ENCODE assay signal across 35 cellular contexts in genomic region chr18:66645983-66646382, GRCh38. TPM values are rescaled to one million over a fixed set of nuclear protein-coding genes. Genes with fewer than 3 reads are reported as not detected.
"Had no signal": no experiment of that assay in that cellular context is flagged by ENCODE, and none has a peak within 500 bp of the region (broad histone marks: within the 10 kb centered on the region; RNA-seq: fewer than 3 reads in every experiment).

No MANE protein-coding gene starts in this region.

- H3K9me3 ChIP-seq: adrenal gland, body of pancreas, esophagus muscularis mucosa, gastrocnemius medialis had no signal

- H3K36me3 ChIP-seq: adrenal gland, esophagus muscularis mucosa, gastrocnemius medialis, WERI-Rb-1 had no signal

- H3K27me3 Mint-ChIP-seq: activated CD4-positive, alpha-beta memory T cell treated with anti-CD3 and anti-CD28 coated beads for 36 hours; activated CD4-positive, alpha-beta T cell treated with anti-CD3 and anti-CD28 coated beads for 36 hours; activated CD4-positive, alpha-beta T cell treated with anti-CD3 and anti-CD28 coated beads, Interleukin-2, amount 10 ng/mL, durations not matched to agents 24 days and 14 days; activated CD8-positive, alpha-beta memory T cell treated with anti-CD3 and anti-CD28 coated beads, Interleukin-2, amount 10 ng/mL, durations not matched to agents 7 days and 5 days; activated naive CD4-positive, alpha-beta T cell treated with anti-CD3 and anti-CD28 coated beads, Interleukin-2, amount 50 U/mL, for 24 hours; activated naive CD8-positive, alpha-beta T cell treated with anti-CD3 and anti-CD28 coated beads for 36 hours; activated naive CD8-positive, alpha-beta T cell treated with anti-CD3 and anti-CD28 coated beads, Interleukin-2, amount 50 U/mL, for 24 hours; effector memory CD8-positive, alpha-beta T cell; T-helper 17 cell had no signal

- H3K4me1 Mint-ChIP-seq: activated CD4-positive, alpha-beta T cell treated with anti-CD3 and anti-CD28 coated beads for 36 hours; activated CD4-positive, alpha-beta T cell treated with anti-CD3 and anti-CD28 coated beads, Interleukin-2, amount 10 ng/mL, durations not matched to agents 24 days and 14 days; activated CD8-positive, alpha-beta memory T cell treated with anti-CD3 and anti-CD28 coated beads, Interleukin-2, amount 10 ng/mL, durations not matched to agents 7 days and 5 days; activated naive CD4-positive, alpha-beta T cell treated with anti-CD3 and anti-CD28 coated beads, Interleukin-2, amount 50 U/mL, for 24 hours; activated naive CD8-positive, alpha-beta T cell treated with anti-CD3 and anti-CD28 coated beads for 36 hours; activated naive CD8-positive, alpha-beta T cell treated with anti-CD3 and anti-CD28 coated beads, Interleukin-2, amount 50 U/mL, for 24 hours; T-helper 17 cell had no signal

- H3K27ac Mint-ChIP-seq: activated CD4-positive, alpha-beta memory T cell treated with anti-CD3 and anti-CD28 coated beads for 36 hours; activated CD4-positive, alpha-beta T cell treated with anti-CD3 and anti-CD28 coated beads for 36 hours; activated CD4-positive, alpha-beta T cell treated with anti-CD3 and anti-CD28 coated beads, Interleukin-2, amount 10 ng/mL, durations not matched to agents 24 days and 14 days; activated CD8-positive, alpha-beta memory T cell treated with anti-CD3 and anti-CD28 coated beads, Interleukin-2, amount 10 ng/mL, durations not matched to agents 7 days and 5 days; activated CD8-positive, alpha-beta T cell treated with anti-CD3 and anti-CD28 coated beads, Interleukin-2, amount 10 ng/mL, durations not matched to agents 7 days and 5 days; activated naive CD4-positive, alpha-beta T cell treated with anti-CD3 and anti-CD28 coated beads for 36 hours; activated naive CD4-positive, alpha-beta T cell treated with anti-CD3 and anti-CD28 coated beads, Interleukin-2, amount 50 U/mL, for 24 hours; activated naive CD8-positive, alpha-beta T cell treated with anti-CD3 and anti-CD28 coated beads for 36 hours; activated naive CD8-positive, alpha-beta T cell treated with anti-CD3 and anti-CD28 coated beads, Interleukin-2, amount 50 U/mL, for 24 hours; activated T-helper 1 cell treated with anti-CD3 and anti-CD28 coated beads, Interleukin-12 subunit alpha, Interleukin-12 subunit beta, Interleukin-2, Interleukin-4 antibody, amounts not matched to agents 30 ng/mL and 10 ng/mL and 1 ng/mL, durations not matched to agents 14 hours and 24 hours and 36 hours; activated T-helper 2 cell treated with anti-CD3 and anti-CD28 coated beads, Interferon-gamma antibody, Interleukin-2, Interleukin-4, amounts not matched to agents 10 μg/mL and 5 μg/mL and 100 μg/mL, durations not matched to agents 14 hours and 24 hours and 36 hours; effector memory CD8-positive, alpha-beta T cell; T-helper 17 cell; T-helper 2 cell treated with Interferon-gamma antibody and Interleukin-4, amounts not matched to agents 5 μg/mL and 100 μg/mL, for 36 hours had no signal

- ATAC-seq: activated CD4-positive, alpha-beta T cell treated with anti-CD3 and anti-CD28 coated beads for 36 hours; activated CD8-positive, alpha-beta memory T cell treated with anti-CD3 and anti-CD28 coated beads, Interleukin-2, amount 10 ng/mL, durations not matched to agents 7 days and 5 days; activated CD8-positive, alpha-beta T cell treated with anti-CD3 and anti-CD28 coated beads, Interleukin-2, amount 10 ng/mL, durations not matched to agents 7 days and 5 days; activated naive CD8-positive, alpha-beta T cell treated with anti-CD3 and anti-CD28 coated beads, Interleukin-2, amount 50 U/mL, for 24 hours; body of pancreas; effector memory CD8-positive, alpha-beta T cell; foreskin keratinocyte; gastrocnemius medialis; T-helper 17 cell had no signal

- H3K27ac ChIP-seq: adrenal gland, body of pancreas, esophagus muscularis mucosa, foreskin keratinocyte, gastrocnemius medialis, WERI-Rb-1 had no signal

- H3K9me3 Mint-ChIP-seq: activated naive CD8-positive, alpha-beta T cell treated with anti-CD3 and anti-CD28 coated beads for 36 hours had no signal

- H3K4me1 ChIP-seq: adrenal gland, body of pancreas, esophagus muscularis mucosa, foreskin keratinocyte, gastrocnemius medialis had no signal

- DNase-seq: activated CD4-positive, alpha-beta memory T cell treated with anti-CD3 and anti-CD28 coated beads for 36 hours; activated CD4-positive, alpha-beta T cell treated with anti-CD3 and anti-CD28 coated beads for 36 hours; activated CD4-positive, alpha-beta T cell treated with anti-CD3 and anti-CD28 coated beads, Interleukin-2, amount 10 ng/mL, durations not matched to agents 24 days and 14 days; activated CD4-positive, CD25-positive, alpha-beta regulatory T cell; activated CD4-positive, CD25-positive, alpha-beta regulatory T cell treated with anti-CD3 and anti-CD28 coated beads, Interleukin-2, amount 50 U/mL, for 72 hours; activated CD8-positive, alpha-beta memory T cell treated with anti-CD3 and anti-CD28 coated beads, Interleukin-2, amount 10 ng/mL, durations not matched to agents 7 days and 5 days; activated CD8-positive, alpha-beta memory T cell treated with anti-CD3 and anti-CD28 coated beads, Interleukin-2, amount 50 U/mL, for 4 hours; activated CD8-positive, alpha-beta T cell treated with anti-CD3 and anti-CD28 coated beads, Interleukin-2, amount 10 ng/mL, durations not matched to agents 7 days and 5 days; activated effector memory CD4-positive, alpha-beta T cell treated with anti-CD3 and anti-CD28 coated beads, Interleukin-2, amount 50 U/mL, for 16 hours; activated naive CD4-positive, alpha-beta T cell treated with anti-CD3 and anti-CD28 coated beads for 36 hours; activated naive CD8-positive, alpha-beta T cell treated with anti-CD3 and anti-CD28 coated beads for 36 hours; activated naive CD8-positive, alpha-beta T cell treated with anti-CD3 and anti-CD28 coated beads, Interleukin-2, amount 50 U/mL, for 24 hours; activated T-cell treated with anti-CD3 and anti-CD28 coated beads, Interleukin-2, amount 50 U/mL, for 1 hour; activated T-cell treated with anti-CD3 and anti-CD28 coated beads, Interleukin-2, amount 50 U/mL, for 48 hours; adrenal gland; amygdala; aorta; body of pancreas; caudate nucleus; cortex of kidney; dermis blood vessel endothelial cell; effector CD4-positive, alpha-beta T cell; effector memory CD8-positive, alpha-beta T cell; erythroblast; gastrocnemius medialis; T-helper 1 cell; T-helper 17 cell; WERI-Rb-1 had no signal

- H3K36me3 Mint-ChIP-seq: activated CD4-positive, alpha-beta memory T cell treated with anti-CD3 and anti-CD28 coated beads for 36 hours; activated CD8-positive, alpha-beta memory T cell treated with anti-CD3 and anti-CD28 coated beads, Interleukin-2, amount 10 ng/mL, durations not matched to agents 7 days and 5 days; activated naive CD4-positive, alpha-beta T cell treated with anti-CD3 and anti-CD28 coated beads, Interleukin-2, amount 50 U/mL, for 24 hours; activated naive CD8-positive, alpha-beta T cell treated with anti-CD3 and anti-CD28 coated beads for 36 hours had no signal

- H3K4me3 ChIP-seq: adrenal gland, body of pancreas, esophagus muscularis mucosa, gastrocnemius medialis had no signal

- H3K27me3 ChIP-seq: adrenal gland, body of pancreas, esophagus muscularis mucosa, foreskin keratinocyte, gastrocnemius medialis had no signal

- H3K4me3 Mint-ChIP-seq: activated CD4-positive, alpha-beta memory T cell treated with anti-CD3 and anti-CD28 coated beads for 36 hours; activated CD4-positive, alpha-beta T cell treated with anti-CD3 and anti-CD28 coated beads for 36 hours; activated CD4-positive, alpha-beta T cell treated with anti-CD3 and anti-CD28 coated beads, Interleukin-2, amount 10 ng/mL, durations not matched to agents 24 days and 14 days; activated CD8-positive, alpha-beta memory T cell treated with anti-CD3 and anti-CD28 coated beads, Interleukin-2, amount 10 ng/mL, durations not matched to agents 7 days and 5 days; activated CD8-positive, alpha-beta T cell treated with anti-CD3 and anti-CD28 coated beads, Interleukin-2, amount 10 ng/mL, durations not matched to agents 7 days and 5 days; activated naive CD4-positive, alpha-beta T cell treated with anti-CD3 and anti-CD28 coated beads for 36 hours; activated naive CD4-positive, alpha-beta T cell treated with anti-CD3 and anti-CD28 coated beads, Interleukin-2, amount 50 U/mL, for 24 hours; activated naive CD8-positive, alpha-beta T cell treated with anti-CD3 and anti-CD28 coated beads for 36 hours; activated naive CD8-positive, alpha-beta T cell treated with anti-CD3 and anti-CD28 coated beads, Interleukin-2, amount 50 U/mL, for 24 hours; activated T-helper 1 cell treated with anti-CD3 and anti-CD28 coated beads, Interleukin-12 subunit alpha, Interleukin-12 subunit beta, Interleukin-2, Interleukin-4 antibody, amounts not matched to agents 30 ng/mL and 10 ng/mL and 1 ng/mL, durations not matched to agents 14 hours and 24 hours and 36 hours; effector memory CD8-positive, alpha-beta T cell; T-helper 17 cell; T-helper 2 cell treated with Interferon-gamma antibody and Interleukin-4, amounts not matched to agents 5 μg/mL and 100 μg/mL, for 36 hours had no signal

RNA-seq across cellular contexts. Expression of gene CDH19, which starts 42.1 kb away (rescaled TPM):
- total RNA-seq: activated CD4-positive, alpha-beta memory T cell treated with anti-CD3 and anti-CD28 coated beads for 36 hours; activated CD4-positive, alpha-beta T cell treated with anti-CD3 and anti-CD28 coated beads for 36 hours; activated CD4-positive, alpha-beta T cell treated with anti-CD3 and anti-CD28 coated beads, Interleukin-2, amount 10 ng/mL, durations not matched to agents 24 days and 14 days; activated CD8-positive, alpha-beta memory T cell treated with anti-CD3 and anti-CD28 coated beads for 36 hours; activated CD8-positive, alpha-beta memory T cell treated with anti-CD3 and anti-CD28 coated beads, Interleukin-2, amount 10 ng/mL, durations not matched to agents 7 days and 5 days; activated CD8-positive, alpha-beta T cell treated with anti-CD3 and anti-CD28 coated beads, Interleukin-2, amount 10 ng/mL, durations not matched to agents 7 days and 5 days; activated naive CD4-positive, alpha-beta T cell treated with anti-CD3 and anti-CD28 coated beads for 36 hours; activated naive CD8-positive, alpha-beta T cell treated with anti-CD3 and anti-CD28 coated beads for 36 hours; activated T-helper 1 cell treated with anti-CD3 and anti-CD28 coated beads, Interleukin-12 subunit alpha, Interleukin-12 subunit beta, Interleukin-2, Interleukin-4 antibody, amounts not matched to agents 30 ng/mL and 10 ng/mL and 1 ng/mL, durations not matched to agents 14 hours and 24 hours and 36 hours; activated T-helper 2 cell treated with anti-CD3 and anti-CD28 coated beads, Interferon-gamma antibody, Interleukin-2, Interleukin-4, amounts not matched to agents 10 μg/mL and 5 μg/mL and 100 μg/mL, durations not matched to agents 14 hours and 24 hours and 36 hours; dermis blood vessel endothelial cell; foreskin keratinocyte; T-helper 17 cell had no signal
- polyA plus RNA-seq: foreskin keratinocyte had no signal
